Comparison of ENCODE assay signal across 18 cellular contexts in genomic region chr9:109846781-109847180, GRCh38.
DNase-seq lines count a peak whose midpoint lies in the region; ATAC-seq, FAIRE-seq and TF ChIP-seq lines count a peak whose summit lies in the region.
"Had no signal": no experiment of that assay in that cellular context is flagged by ENCODE, and none has a peak within 500 bp of the region (broad histone marks: within the 10 kb centered on the region; RNA-seq: fewer than 3 reads in every experiment).

No MANE protein-coding gene starts in this region.

- H3K36me3 Mint-ChIP-seq in astrocyte (ENCODE audit: low read depth, unreplicated experiment) = peaks cover 11% of the 10 kb centered on the region
- no peaks in the 10 kb centered on the region for H3K36me3 Mint-ChIP-seq in immature natural killer cell
- H3K36me3 Mint-ChIP-seq: CD14-positive monocyte had no signal

- DNase-seq in HTR-8/SVneo (ENCODE audit: insufficient read length, low spot score) = no peak
- peak; percentile 72 for DNase-seq in astrocyte (ENCODE audit: low read depth)
- peak; percentile 52 for DNase-seq in kidney glomerular epithelial cell (lab: John Stamatoyannopoulos, UW)
- DNase-seq in immature natural killer cell = no peak
- no peak for DNase-seq in upper lobe of left lung
- DNase-seq: DMS79, HCEC 1CT, MV-4-11, NCI-H1694 treated with DMSO at 0.1 percent for 48 hours, NCI-H510A, NCI-H82, SHP77 had no signal

- no peak overlapping the region for H2AFZ ChIP-seq in astrocyte (ENCODE audit: low read depth, low read length)
- H2AFZ ChIP-seq: GM23338 had no signal

- peaks cover 43% of the 10 kb centered on the region for H3K79me2 ChIP-seq in astrocyte (ENCODE audit: insufficient read depth, low read length)

- TF ChIP-seq EP300 in upper lobe of left lung (IDR thresholded peaks at IDR 0.05) = no peak

- no peaks in the 10 kb centered on the region for H3K36me3 ChIP-seq in astrocyte (ENCODE audit: insufficient read depth, low read length)
- no peaks in the 10 kb centered on the region for H3K36me3 ChIP-seq in upper lobe of left lung

- ATAC-seq in upper lobe of left lung (ENCODE audit: low FRiP score in 2 of 2) (no peak), HG03442 (IDR thresholded peaks at IDR 0.05; ENCODE audit: unreplicated experiment) (no peak)
- ATAC-seq: GM23338, K562 had no signal

- peak; percentile 49 for FAIRE-seq in HTR-8/SVneo (lab: Jason Lieb, UNC)
- FAIRE-seq in astrocyte (lab: Jason Lieb, UNC) = no peak
- FAIRE-seq: GM12892, K562 had no signal

- no peak overlapping the region for H3K27ac Mint-ChIP-seq in astrocyte (ENCODE audit: unreplicated experiment)
- H3K27ac Mint-ChIP-seq in immature natural killer cell = no peak overlapping the region
- H3K27ac Mint-ChIP-seq: CD14-positive monocyte, GM23338 had no signal

- no peak overlapping the region for H3K9ac ChIP-seq in astrocyte (ENCODE audit: low read length)

- H4K20me1 ChIP-seq in astrocyte (ENCODE audit: insufficient read depth, low read length) = peaks cover 74% of the 10 kb centered on the region

- H3K4me3 ChIP-seq in astrocyte (ENCODE audit: insufficient read depth, low read depth, low read length) = no peak overlapping the region
- no peak overlapping the region for H3K4me3 ChIP-seq in upper lobe of left lung
- H3K4me3 ChIP-seq: GM23338, K562 had no signal

- 81 to 82% methylated on average over 4 of the region's 4 CpGs for whole genome bisulfite sequencing in upper lobe of left lung, 2 donors

- TF ChIP-seq POLR2A in upper lobe of left lung (IDR thresholded peaks at IDR 0.05) = no peak

- no peaks in the 10 kb centered on the region for H3K9me3 ChIP-seq in astrocyte (ENCODE audit: insufficient read depth, low read depth, low read length)
- no peaks in the 10 kb centered on the region for H3K9me3 ChIP-seq in upper lobe of left lung

- no peaks in the 10 kb centered on the region for H3K27me3 ChIP-seq in astrocyte (ENCODE audit: insufficient read depth, low read length)
- no peaks in the 10 kb centered on the region for H3K27me3 ChIP-seq in upper lobe of left lung

- H3K4me2 ChIP-seq in astrocyte (ENCODE audit: low read length) = no peak overlapping the region
- H3K4me2 ChIP-seq: GM23338 had no signal

- H3K27me3 Mint-ChIP-seq in astrocyte (ENCODE audit: low read depth, unreplicated experiment) (no peaks in the 10 kb centered on the region), immature natural killer cell (ENCODE audit: low read depth in 3 of 3) (peaks cover 0 to 11% (median 4%) of the 10 kb centered on the region in 3 donors)

- no peak overlapping the region for H3K27ac ChIP-seq in astrocyte (ENCODE audit: low read depth, low read length)
- peak overlapping the region; percentile 25 for H3K27ac ChIP-seq in temporal lobe (ENCODE audit: low read depth, low read length)
- H3K27ac ChIP-seq in upper lobe of left lung = no peak overlapping the region

- H3K4me1 ChIP-seq in astrocyte (ENCODE audit: insufficient read depth, low read length) (no peaks in the 10 kb centered on the region), upper lobe of left lung (no peaks in the 10 kb centered on the region)

- H3K4me3 Mint-ChIP-seq in astrocyte (ENCODE audit: unreplicated experiment) = no peak overlapping the region
- no peak overlapping the region for H3K4me3 Mint-ChIP-seq in immature natural killer cell
- H3K4me3 Mint-ChIP-seq: CD14-positive monocyte, GM23338 had no signal

- H3K4me1 Mint-ChIP-seq in astrocyte (ENCODE audit: low read depth, unreplicated experiment) (peaks cover 3% of the 10 kb centered on the region), immature natural killer cell (no peaks in the 10 kb centered on the region)
- H3K4me1 Mint-ChIP-seq: CD14-positive monocyte had no signal

- peaks cover 2% of the 10 kb centered on the region for H3K9me3 Mint-ChIP-seq in astrocyte (ENCODE audit: unreplicated experiment)
- H3K9me3 Mint-ChIP-seq in immature natural killer cell = peaks cover 0 to 4% (median 0%) of the 10 kb centered on the region in 6 donors
- H3K9me3 Mint-ChIP-seq: GM23338 had no signal

- TF ChIP-seq CTCF in astrocyte (IDR thresholded peaks at IDR 0.05; ENCODE audit: insufficient read depth, low read depth, low read length) (no peak), upper lobe of left lung (IDR thresholded peaks at IDR 0.05) (no peak)

Comparison
In these comparisons a context has a peak if more than half of its experiments do, and no peak if none do; other contexts are left out.
1. DNase-seq: peak in astrocyte (single experiment) and kidney glomerular epithelial cell (single experiment); none in HTR-8/SVneo (single experiment), immature natural killer cell (0 of 3) and upper lobe of left lung (0 of 2).